Comparison of ENCODE assay signal across 25 cellular contexts in the genomic region with DNA sequence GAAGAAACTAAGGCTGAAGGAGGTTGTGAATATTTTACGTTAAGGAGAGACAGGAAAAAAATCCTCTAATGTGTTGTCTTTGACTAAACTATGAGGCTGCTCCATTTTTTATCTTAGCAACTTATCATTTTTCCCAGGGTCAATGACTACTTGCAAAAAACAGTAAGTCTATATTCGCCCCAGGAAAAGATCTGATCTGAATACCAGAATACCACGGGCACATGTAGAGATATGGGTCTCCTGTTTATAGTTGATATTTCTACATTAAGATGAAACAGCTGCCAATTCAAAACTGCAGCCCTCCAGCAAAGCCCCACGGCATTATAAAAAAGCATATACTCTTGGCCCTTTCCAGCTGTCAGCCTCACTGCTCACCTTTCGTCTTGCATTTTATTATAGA.
"Had no signal": no experiment of that assay in that cellular context is flagged by ENCODE, and none has a peak within 500 bp of the region (broad histone marks: within the 10 kb centered on the region; RNA-seq: fewer than 3 reads in every experiment).

No MANE protein-coding gene starts in this region.

- H3K27me3 ChIP-seq: ovary, suprapubic skin, tibial artery, uterus had no signal

- H3K4me3 ChIP-seq: left ventricle myocardium inferior, lung, mucosa of descending colon, ovary, prostate gland, skin epidermis, suprapubic skin, thoracic aorta, tibial artery, uterus had no signal

- H3K27ac ChIP-seq: left ventricle myocardium inferior, ovary, prostate gland, skin epidermis, suprapubic skin, thoracic aorta, tibial artery, uterus had no signal

- ATAC-seq: mucosa of descending colon; naive thymus-derived CD4-positive, alpha-beta T cell; natural killer cell treated with Interleukin-12 subunit alpha and Interleukin-12 subunit beta and Interleukin-15 and Interleukin-18, amount 100 ng/mL, for 72 hours; right cardiac atrium; sciatic nerve; stimulated activated effector memory CD8-positive, alpha-beta T cell treated with anti-CD3 and anti-CD28 coated beads, Interleukin-12 subunit alpha, Interleukin-12 subunit beta, amount 100 ng/mL, for 72 hours had no signal

- FAIRE-seq: islet of Langerhans, kidney had no signal

- H3K4me1 ChIP-seq: left ventricle myocardium inferior, prostate gland, tibial artery, uterus had no signal

- H3K9me3 ChIP-seq: left ventricle myocardium inferior, mucosa of descending colon, ovary, prostate gland, suprapubic skin, thoracic aorta, tibial artery, uterus had no signal

- DNase-seq: hypothalamus; immature natural killer cell; kidney; left ventricle myocardium inferior; mesendoderm; midbrain; mucosa of descending colon; naive thymus-derived CD4-positive, alpha-beta T cell; ovary; posterior cingulate gyrus; retina; right cardiac atrium; stimulated activated CD4-positive, alpha-beta T cell treated with anti-CD3 and anti-CD28 coated beads, Interleukin-4, amount 100 ng/mL, for 24 hours; stimulated activated naive CD4-positive, alpha-beta T cell; tibial artery; uterus had no signal

- H3K36me3 ChIP-seq: left ventricle myocardium inferior, ovary, prostate gland, suprapubic skin, thoracic aorta, tibial artery, uterus had no signal
